In the genomic region with DNA sequence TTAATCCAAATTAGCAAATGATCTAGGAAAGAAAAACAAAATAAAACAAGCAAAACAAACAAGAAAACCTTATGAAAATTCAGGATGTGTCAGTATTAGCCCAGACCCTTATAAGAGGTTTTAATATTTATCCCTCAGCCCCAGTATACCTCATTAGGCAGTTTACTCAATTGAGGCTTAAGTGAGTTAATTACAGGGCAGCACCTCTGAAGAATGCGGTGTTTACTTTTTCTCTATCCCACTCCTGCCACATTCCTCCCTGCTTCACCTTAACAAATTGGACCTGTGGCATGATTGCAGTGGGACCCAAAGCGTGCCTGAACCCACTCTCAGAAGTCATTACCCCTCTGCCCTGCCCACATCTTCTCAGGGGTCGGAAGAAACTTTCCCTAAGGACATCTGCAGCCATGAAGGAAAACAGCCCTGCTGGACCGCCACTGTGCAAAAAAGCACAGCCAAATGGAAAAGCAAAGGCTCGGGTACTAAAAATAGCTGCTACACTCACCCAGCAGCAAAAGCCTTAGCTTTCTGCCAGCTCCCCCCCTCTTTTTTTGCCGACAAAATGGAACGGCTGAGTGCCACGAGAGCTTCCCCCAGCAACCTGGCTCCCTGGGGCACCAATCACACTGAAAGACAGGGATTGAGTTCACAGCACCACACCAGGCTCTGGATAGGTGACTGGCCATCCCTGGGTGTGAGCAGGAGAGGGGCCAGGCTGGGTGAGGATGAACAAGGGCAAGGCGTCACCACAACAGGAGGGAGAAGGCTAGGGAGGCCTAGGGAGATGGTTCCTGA, we compare ENCODE assay signal across 9 cellular contexts.
DNase-seq lines count a peak whose midpoint lies in the region; ATAC-seq and TF ChIP-seq lines count a peak whose summit lies in the region.
"Had no signal": no experiment of that assay in that cellular context is flagged by ENCODE, and none has a peak within 500 bp of the region (broad histone marks: within the 10 kb centered on the region; RNA-seq: fewer than 3 reads in every experiment).

No MANE protein-coding gene starts in this region.

- H3K27ac ChIP-seq in lung (ENCODE audit: low read depth in 1 of 2, low read length in 1 of 2) (peak overlapping the region; percentile 44 to 80), stomach (peak overlapping the region; percentile 72 to 91 (median 82))
- H3K27ac ChIP-seq: WERI-Rb-1 had no signal

- H3K27me3 ChIP-seq in lung (ENCODE audit: control insufficient read depth, insufficient read depth) (no peaks in the 10 kb centered on the region), stomach (no peaks in the 10 kb centered on the region)

- no peak overlapping the region for H3K27ac Mint-ChIP-seq in natural killer cell treated with Interleukin-12 subunit alpha and Interleukin-12 subunit beta and Interleukin-15 and Interleukin-18, amount 100 ng/mL, for 72 hours
- peak overlapping the region in 1 of 2 donors; percentile 6 for H3K27ac Mint-ChIP-seq in effector memory CD8-positive, alpha-beta T cell

- TF ChIP-seq CTCF in lung (IDR thresholded peaks at IDR 0.05; ENCODE audit: control extremely low read depth, extremely low read depth) (no peak), stomach (IDR thresholded peaks at IDR 0.05) (no peak)

- intact Hi-C loops in stomach (cut with DNase I; ENCODE audit: low total_unique reads): no loop called here

- no peak for TF ChIP-seq POLR2A in stomach (IDR thresholded peaks at IDR 0.05)

- H3K4me3 Mint-ChIP-seq in natural killer cell treated with Interleukin-12 subunit alpha and Interleukin-12 subunit beta and Interleukin-15 and Interleukin-18, amount 100 ng/mL, for 72 hours: no peak overlapping the region
- no peak overlapping the region for H3K4me3 Mint-ChIP-seq in effector memory CD8-positive, alpha-beta T cell

- H3K9me3 ChIP-seq in lung (ENCODE audit: control insufficient read depth in 2 of 2, insufficient read depth in 1 of 2, low read length in 1 of 2) (no peaks in the 10 kb centered on the region), stomach (no peaks in the 10 kb centered on the region)

- 51 to 70% methylated on average over 9 of the region's 9 CpGs for WGBS in lung, 2 donors
- 20 to 33% (median 28%) methylated on average over 9 of the region's 9 CpGs for WGBS in stomach, 5 donors

- H3K36me3 Mint-ChIP-seq in natural killer cell treated with Interleukin-12 subunit alpha and Interleukin-12 subunit beta and Interleukin-15 and Interleukin-18, amount 100 ng/mL, for 72 hours: no peaks in the 10 kb centered on the region
- peaks cover 2% of the 10 kb centered on the region for H3K36me3 Mint-ChIP-seq in effector memory CD8-positive, alpha-beta T cell (ENCODE audit: insufficient read depth)

- H3K27me3 Mint-ChIP-seq in natural killer cell treated with Interleukin-12 subunit alpha and Interleukin-12 subunit beta and Interleukin-15 and Interleukin-18, amount 100 ng/mL, for 72 hours: peaks cover 7 to 9% of the 10 kb centered on the region in 2 donors
- H3K27me3 Mint-ChIP-seq in effector memory CD8-positive, alpha-beta T cell: no peaks in the 10 kb centered on the region

- H3K4me3 ChIP-seq in lung (no peak overlapping the region), stomach (peak overlapping the region in 3 of 4 donors; percentile 3 to 7 (median 5))

- TF ChIP-seq EP300 in stomach (IDR thresholded peaks at IDR 0.05): no peak

- peak; percentile 27 for DNase-seq in NCI-H1092 (lab: John Stamatoyannopoulos, UW)
- peak; percentile 88 for DNase-seq in cerebellum (ENCODE audit: low spot score)
- DNase-seq in lung (ENCODE audit: low spot score): peak; percentile 36
- DNase-seq in stomach: peak; percentile 54
- DNase-seq in NCI-H2196 treated with DMSO at 0.1 percent for 48 hours (lab: John Stamatoyannopoulos, UW; ENCODE audit: unreplicated experiment): no peak
- DNase-seq in natural killer cell treated with Interleukin-12 subunit alpha and Interleukin-12 subunit beta and Interleukin-15 and Interleukin-18, amount 100 ng/mL, for 72 hours (ENCODE audit: low spot score): no peak
- DNase-seq in stimulated activated CD4-positive, alpha-beta T cell treated with anti-CD3 and anti-CD28 coated beads, Interleukin-1b, Interleukin-23, amount 100 ng/mL, for 48 hours: no peak
- DNase-seq in effector memory CD8-positive, alpha-beta T cell: no peak
- DNase-seq: WERI-Rb-1 had no signal

- peak; percentile 31 for ATAC-seq in lung (ENCODE audit: insufficient read depth, low FRiP score)
- ATAC-seq in natural killer cell treated with Interleukin-12 subunit alpha and Interleukin-12 subunit beta and Interleukin-15 and Interleukin-18, amount 100 ng/mL, for 72 hours: no peak
- ATAC-seq in effector memory CD8-positive, alpha-beta T cell (replicated peaks): no peak

- H3K4me1 Mint-ChIP-seq in natural killer cell treated with Interleukin-12 subunit alpha and Interleukin-12 subunit beta and Interleukin-15 and Interleukin-18, amount 100 ng/mL, for 72 hours (ENCODE audit: low read depth in 2 of 2): peaks cover 8 to 15% of the 10 kb centered on the region in 2 donors
- H3K4me1 Mint-ChIP-seq in effector memory CD8-positive, alpha-beta T cell (ENCODE audit: low read depth in 2 of 2): peaks cover 2 to 9% of the 10 kb centered on the region in 2 donors

- H3K36me3 ChIP-seq in lung (ENCODE audit: control insufficient read depth in 2 of 2, insufficient read depth in 2 of 2, low read length in 2 of 2): peaks cover 0 to 5% of the 10 kb centered on the region in 2 donors
- peaks cover 0 to 13% (median 10%) of the 10 kb centered on the region in 4 donors for H3K36me3 ChIP-seq in stomach
- H3K36me3 ChIP-seq: WERI-Rb-1 had no signal

- no peaks in the 10 kb centered on the region for H3K9me3 Mint-ChIP-seq in natural killer cell treated with Interleukin-12 subunit alpha and Interleukin-12 subunit beta and Interleukin-15 and Interleukin-18, amount 100 ng/mL, for 72 hours
- no peaks in the 10 kb centered on the region for H3K9me3 Mint-ChIP-seq in effector memory CD8-positive, alpha-beta T cell

- H3K4me1 ChIP-seq in lung (ENCODE audit: control insufficient read depth in 2 of 2, insufficient read depth in 2 of 2, low read length in 2 of 2) (peaks cover 11 to 12% of the 10 kb centered on the region in 2 donors), stomach (peaks cover 26 to 73% (median 38%) of the 10 kb centered on the region in 4 donors)

Comparison
In these comparisons a context has a peak if more than half of its experiments do, and no peak if none do; other contexts are left out.
1. DNase-seq: peak in NCI-H1092 (single experiment), cerebellum (single experiment), lung (single experiment) and stomach (single experiment); none in NCI-H2196 treated with DMSO at 0.1 percent for 48 hours (single experiment), natural killer cell treated with Interleukin-12 subunit alpha and Interleukin-12 subunit beta and Interleukin-15 and Interleukin-18, amount 100 ng/mL, for 72 hours (single experiment), stimulated activated CD4-positive, alpha-beta T cell treated with anti-CD3 and anti-CD28 coated beads, Interleukin-1b, Interleukin-23, amount 100 ng/mL, for 48 hours (single experiment) and effector memory CD8-positive, alpha-beta T cell (0 of 3).